Comparison of ENCODE assay signal across 2 cellular contexts in genomic region chr7:85475071-85475470, GRCh38.
TF ChIP-seq lines count a peak whose summit lies in the region.

No MANE protein-coding gene starts in this region.

TF ChIP-seq in HepG2, 621 proteins besides CTCF, POLR2A, EP300 and RAD21:
- TF ChIP-seq ZNF784 (CRISPR knock-in tag; IDR thresholded peaks at IDR 0.05; ENCODE audit: borderline replicate concordance) = no peak
- no peak for TF ChIP-seq GABPA (IDR thresholded peaks at IDR 0.05; ENCODE audit: low read depth, low read length)
- TF ChIP-seq GABPA (CRISPR knock-in tag; IDR thresholded peaks at IDR 0.05; ENCODE audit: low read depth) = no peak
- no peak for TF ChIP-seq ZNF432 (CRISPR knock-in tag; IDR thresholded peaks at IDR 0.05; ENCODE audit: borderline replicate concordance)
- no peak for TF ChIP-seq ZNF549 (CRISPR knock-in tag; IDR thresholded peaks at IDR 0.05)
- no peak for TF ChIP-seq SMAD9 (CRISPR knock-in tag; IDR thresholded peaks at IDR 0.05)
- TF ChIP-seq KMT2B (CRISPR knock-in tag; IDR thresholded peaks at IDR 0.05) = no peak
- TF ChIP-seq KAT7 (CRISPR knock-in tag; IDR thresholded peaks at IDR 0.05; ENCODE audit: borderline replicate concordance) = no peak
- no peak for TF ChIP-seq ZNF34 (CRISPR knock-in tag; IDR thresholded peaks at IDR 0.05; ENCODE audit: borderline replicate concordance)
- TF ChIP-seq SMC3 (IDR thresholded peaks at IDR 0.05; ENCODE audit: low read length) = no peak
- TF ChIP-seq PHB2 (IDR thresholded peaks at IDR 0.05; ENCODE audit: partially characterized antibody) = no peak
- TF ChIP-seq ZNF256 (CRISPR knock-in tag; conservative IDR thresholded peaks at IDR 0.05) = no peak
- TF ChIP-seq SALL2 (CRISPR knock-in tag; IDR thresholded peaks at IDR 0.05) = no peak
- TF ChIP-seq ZNF691 (CRISPR knock-in tag; IDR thresholded peaks at IDR 0.05; ENCODE audit: borderline replicate concordance, low read depth) = no peak
- TF ChIP-seq TBP (CRISPR knock-in tag; IDR thresholded peaks at IDR 0.05) = no peak
- no peak for TF ChIP-seq E2F2 (CRISPR knock-in tag; IDR thresholded peaks at IDR 0.05; ENCODE audit: borderline replicate concordance)
- no peak for TF ChIP-seq IRX3 (CRISPR knock-in tag; IDR thresholded peaks at IDR 0.05; ENCODE audit: borderline replicate concordance, low read depth)
TF ChIP-seq in HepG2: peak in this region for 0.

TF ChIP-seq in IMR-90, 13 proteins besides CTCF, POLR2A, EP300 and RAD21 (continued from another document):
- TF ChIP-seq ELK1 (IDR thresholded peaks at IDR 0.05; ENCODE audit: borderline replicate concordance, low read depth, low read length) = no peak
- TF ChIP-seq MAFK (IDR thresholded peaks at IDR 0.05; ENCODE audit: low read depth, low read length) = no peak
- TF ChIP-seq MAZ (IDR thresholded peaks at IDR 0.05; ENCODE audit: borderline replicate concordance, low read depth, low read length) = no peak
- no peak for TF ChIP-seq RFX5 (IDR thresholded peaks at IDR 0.05; ENCODE audit: low read depth, low read length)
- TF ChIP-seq NFE2L2 (IDR thresholded peaks at IDR 0.05; ENCODE audit: low read depth, low read length) = no peak
